Comparison of ENCODE assay signal across 26 cellular contexts in genomic region chr6:39565948-39566347, GRCh38.
"Had no signal": no experiment of that assay in that cellular context is flagged by ENCODE, and none has a peak within 500 bp of the region (broad histone marks: within the 10 kb centered on the region; RNA-seq: fewer than 3 reads in every experiment).

No MANE protein-coding gene starts in this region.

- H3K27me3 ChIP-seq: brain microvascular endothelial cell, cardiac muscle cell, MG63 had no signal

- DNase-seq: activated CD4-positive, alpha-beta T cell treated with anti-CD3 and anti-CD28 coated beads for 48 hours; activated CD4-positive, alpha-beta T cell treated with anti-CD3 and anti-CD28 coated beads, Interleukin-2, amount 50 U/mL, for 4 hours; activated CD4-positive, CD25-positive, alpha-beta regulatory T cell treated with anti-CD3 and anti-CD28 coated beads, Interleukin-2, amount 50 U/mL, for 72 hours; activated CD8-positive, alpha-beta memory T cell treated with anti-CD3 and anti-CD28 coated beads, Interleukin-2, amount 10 ng/mL, durations not matched to agents 7 days and 5 days; activated effector memory CD4-positive, alpha-beta T cell treated with Interleukin-2 at 50 U/mL for 16 hours; activated naive CD4-positive, alpha-beta T cell; activated naive CD8-positive, alpha-beta T cell treated with anti-CD3 and anti-CD28 coated beads, Interleukin-2, amount 50 U/mL, for 24 hours; activated T-cell treated with anti-CD3 and anti-CD28 coated beads, Interleukin-2, amount 50 U/mL, for 24 hours; amygdala; brain microvascular endothelial cell; MG63; NCI-H1105; NCI-H1436 treated with DMSO at 0.1 percent for 48 hours; NCI-H187; NCI-H2081; NCI-H526; NCI-H82; NK-92 treated with Interleukin-12 subunit alpha and Interleukin-12 subunit beta, amount 100 ng/mL, for 24 hours; SHP77 treated with DMSO at 0.1 percent for 48 hours; T-helper 17 cell; T-helper 9 cell had no signal

- H3K27me3 Mint-ChIP-seq: activated naive CD4-positive, alpha-beta T cell treated with anti-CD3 and anti-CD28 coated beads, Interleukin-2, amount 50 U/mL, for 24 hours; T-helper 17 cell had no signal

- H3K27ac Mint-ChIP-seq: activated CD8-positive, alpha-beta memory T cell treated with anti-CD3 and anti-CD28 coated beads, Interleukin-2, amount 10 ng/mL, durations not matched to agents 7 days and 5 days; activated naive CD4-positive, alpha-beta T cell treated with anti-CD3 and anti-CD28 coated beads, Interleukin-2, amount 50 U/mL, for 24 hours; activated naive CD8-positive, alpha-beta T cell treated with anti-CD3 and anti-CD28 coated beads, Interleukin-2, amount 50 U/mL, for 24 hours; activated T-cell treated with anti-CD3 and anti-CD28 coated beads, Interleukin-2, amount 50 U/mL, for 24 hours; activated T-helper 1 cell treated with anti-CD3 and anti-CD28 coated beads, Interleukin-12 subunit alpha, Interleukin-12 subunit beta, Interleukin-2, Interleukin-4 antibody, amounts not matched to agents 30 ng/mL and 10 ng/mL and 1 ng/mL, durations not matched to agents 14 hours and 24 hours and 36 hours; T-helper 17 cell; WTC11 had no signal

- H3K36me3 ChIP-seq: brain microvascular endothelial cell, cardiac muscle cell, MG63 had no signal

- H3K36me3 Mint-ChIP-seq: activated CD8-positive, alpha-beta memory T cell treated with anti-CD3 and anti-CD28 coated beads, Interleukin-2, amount 10 ng/mL, durations not matched to agents 7 days and 5 days; activated naive CD4-positive, alpha-beta T cell treated with anti-CD3 and anti-CD28 coated beads, Interleukin-2, amount 50 U/mL, for 24 hours; WTC11 had no signal

- ATAC-seq: activated CD8-positive, alpha-beta memory T cell treated with anti-CD3 and anti-CD28 coated beads, Interleukin-2, amount 10 ng/mL, durations not matched to agents 7 days and 5 days; activated naive CD8-positive, alpha-beta T cell treated with anti-CD3 and anti-CD28 coated beads, Interleukin-2, amount 50 U/mL, for 24 hours; T-helper 17 cell; WTC11 had no signal

- H3K4me3 Mint-ChIP-seq: activated CD8-positive, alpha-beta memory T cell treated with anti-CD3 and anti-CD28 coated beads, Interleukin-2, amount 10 ng/mL, durations not matched to agents 7 days and 5 days; activated naive CD4-positive, alpha-beta T cell treated with anti-CD3 and anti-CD28 coated beads, Interleukin-2, amount 50 U/mL, for 24 hours; activated naive CD8-positive, alpha-beta T cell treated with anti-CD3 and anti-CD28 coated beads, Interleukin-2, amount 50 U/mL, for 24 hours; activated T-cell treated with anti-CD3 and anti-CD28 coated beads, Interleukin-2, amount 50 U/mL, for 24 hours; activated T-helper 1 cell treated with anti-CD3 and anti-CD28 coated beads, Interleukin-12 subunit alpha, Interleukin-12 subunit beta, Interleukin-2, Interleukin-4 antibody, amounts not matched to agents 30 ng/mL and 10 ng/mL and 1 ng/mL, durations not matched to agents 14 hours and 24 hours and 36 hours; T-helper 17 cell; WTC11 had no signal

- H3K4me1 Mint-ChIP-seq: activated CD8-positive, alpha-beta memory T cell treated with anti-CD3 and anti-CD28 coated beads, Interleukin-2, amount 10 ng/mL, durations not matched to agents 7 days and 5 days; activated naive CD4-positive, alpha-beta T cell treated with anti-CD3 and anti-CD28 coated beads, Interleukin-2, amount 50 U/mL, for 24 hours; activated naive CD8-positive, alpha-beta T cell treated with anti-CD3 and anti-CD28 coated beads, Interleukin-2, amount 50 U/mL, for 24 hours; T-helper 17 cell; WTC11 had no signal

- H3K4me2 ChIP-seq: KMS-11 had no signal

- H3K9me3 ChIP-seq: MG63 had no signal

- H3K27ac ChIP-seq: brain microvascular endothelial cell, cardiac muscle cell, KMS-11 had no signal

- H3K9me3 Mint-ChIP-seq: activated naive CD4-positive, alpha-beta T cell treated with anti-CD3 and anti-CD28 coated beads, Interleukin-2, amount 50 U/mL, for 24 hours; activated naive CD8-positive, alpha-beta T cell treated with anti-CD3 and anti-CD28 coated beads, Interleukin-2, amount 50 U/mL, for 24 hours; activated T-cell treated with anti-CD3 and anti-CD28 coated beads, Interleukin-2, amount 50 U/mL, for 24 hours; activated T-helper 1 cell treated with anti-CD3 and anti-CD28 coated beads, Interleukin-12 subunit alpha, Interleukin-12 subunit beta, Interleukin-2, Interleukin-4 antibody, amounts not matched to agents 30 ng/mL and 10 ng/mL and 1 ng/mL, durations not matched to agents 14 hours and 24 hours and 36 hours; WTC11 had no signal

- H3K9ac ChIP-seq: KMS-11 had no signal

- H3K4me3 ChIP-seq: cardiac muscle cell, MG63 had no signal
